In genomic region chr9:84755375-84755774, GRCh38 we compare ENCODE assay signal across 1 cellular context.
TF ChIP-seq lines count a peak whose summit lies in the region.

No MANE protein-coding gene starts in this region.

TF ChIP-seq in SK-N-SH treated with all-trans-retinoic acid at 6 μM for 48 hours, 23 proteins besides CTCF, POLR2A, EP300 and RAD21 (continued from another document):
- TF ChIP-seq CSRNP3 (CRISPR knock-in tag; IDR thresholded peaks at IDR 0.05) (no peak), TSHZ2 (CRISPR knock-in tag; IDR thresholded peaks at IDR 0.05) (no peak), CSDC2 (CRISPR knock-in tag; IDR thresholded peaks at IDR 0.05) (no peak), ESRRG (CRISPR knock-in tag; IDR thresholded peaks at IDR 0.05) (no peak), RARB (CRISPR knock-in tag; IDR thresholded peaks at IDR 0.05) (no peak), ARNTL (CRISPR knock-in tag; IDR thresholded peaks at IDR 0.05; ENCODE audit: borderline replicate concordance, low read depth) (no peak), ZFP3 (CRISPR knock-in tag; IDR thresholded peaks at IDR 0.05) (no peak), SNAI2 (CRISPR knock-in tag; IDR thresholded peaks at IDR 0.05) (no peak)
